17 cellular contexts compared by ENCODE assay signal in genomic region chr4:104826171-104826570, GRCh38.
"Had no signal": no experiment of that assay in that cellular context is flagged by ENCODE, and none has a peak within 500 bp of the region (broad histone marks: within the 10 kb centered on the region; RNA-seq: fewer than 3 reads in every experiment).

No MANE protein-coding gene starts in this region.

- H3K27me3 Mint-ChIP-seq: activated CD4-positive, alpha-beta memory T cell treated with anti-CD3 and anti-CD28 coated beads for 36 hours; activated naive CD8-positive, alpha-beta T cell; effector memory CD8-positive, alpha-beta T cell had no signal

- ATAC-seq: effector memory CD8-positive, alpha-beta T cell had no signal

- H3K4me3 ChIP-seq: lung had no signal

- H3K4me1 Mint-ChIP-seq: activated B cell treated with CpG ODN at 0.5 μM for 24 hours, nephron progenitor cell had no signal

- H3K36me3 Mint-ChIP-seq: activated CD4-positive, alpha-beta memory T cell treated with anti-CD3 and anti-CD28 coated beads for 36 hours; activated naive CD8-positive, alpha-beta T cell had no signal

- H3K9me3 Mint-ChIP-seq: activated B cell treated with CpG ODN at 0.5 μM for 24 hours; activated CD4-positive, alpha-beta memory T cell treated with anti-CD3 and anti-CD28 coated beads for 36 hours; nephron progenitor cell had no signal

- H3K27ac Mint-ChIP-seq: activated B cell treated with CpG ODN at 0.5 μM for 24 hours; activated CD4-positive, alpha-beta memory T cell treated with anti-CD3 and anti-CD28 coated beads for 36 hours; activated naive CD8-positive, alpha-beta T cell; effector memory CD8-positive, alpha-beta T cell; nephron progenitor cell had no signal

- DNase-seq: activated B cell treated with CpG ODN at 0.5 μM for 24 hours; activated CD4-positive, alpha-beta memory T cell treated with anti-CD3 and anti-CD28 coated beads for 36 hours; activated CD4-positive, alpha-beta T cell treated with anti-CD3 and anti-CD28 coated beads for 4 hours; activated T-cell treated with anti-CD3 and anti-CD28 coated beads for 4 hours; effector memory CD8-positive, alpha-beta T cell; foreskin melanocyte; glutamatergic neuron; hippocampal formation; islet precursor cell; nephron progenitor cell; nucleus accumbens; posterior cingulate gyrus; retina; stimulated activated naive CD4-positive, alpha-beta T cell; T-helper 9 cell had no signal

- H3K4me3 Mint-ChIP-seq: activated B cell treated with CpG ODN at 0.5 μM for 24 hours; activated CD4-positive, alpha-beta memory T cell treated with anti-CD3 and anti-CD28 coated beads for 36 hours; activated naive CD8-positive, alpha-beta T cell; effector memory CD8-positive, alpha-beta T cell; nephron progenitor cell had no signal
